In genomic region chr11:123103326-123103980, GRCh38 we compare ENCODE assay signal across 8 cellular contexts. TPM values are rescaled to one million over a fixed set of nuclear protein-coding genes. Genes with fewer than 3 reads are reported as not detected.
DNase-seq lines count a peak whose midpoint lies in the region; ATAC-seq, FAIRE-seq and TF ChIP-seq lines count a peak whose summit lies in the region.

No MANE protein-coding gene starts in this region.

- ATAC-seq in GM21528 (IDR thresholded peaks at IDR 0.05; ENCODE audit: low FRiP score, unreplicated experiment) = no peak

- TF ChIP-seq CTCF in bronchial epithelial cell (IDR thresholded peaks at IDR 0.05; ENCODE audit: insufficient read depth, low read length, severe bottlenecking) = peak; percentile 57

- no peak overlapping the region for H3K27ac ChIP-seq in SJSA1

- H3K9me3 ChIP-seq in SJSA1 (replicated peaks) = no peaks in the 10 kb centered on the region

- H3K36me3 ChIP-seq in SJSA1 (no peaks in the 10 kb centered on the region), bronchial epithelial cell (ENCODE audit: control insufficient read depth, insufficient read depth, low read length) (no peaks in the 10 kb centered on the region)

- H3K27me3 ChIP-seq in SJSA1 (replicated peaks) (no peaks in the 10 kb centered on the region), bronchial epithelial cell (ENCODE audit: control insufficient read depth, insufficient read depth, low read length) (no peaks in the 10 kb centered on the region)

- H3K4me3 ChIP-seq in SJSA1 = no peak overlapping the region
- no peak overlapping the region for H3K4me3 ChIP-seq in bronchial epithelial cell (ENCODE audit: low read depth, low read length)

- peak; percentile 9 for DNase-seq in activated naive CD4-positive, alpha-beta T cell treated with Interleukin-2 at 50 U/mL for 16 hours
- DNase-seq in activated naive CD4-positive, alpha-beta T cell (lab: John Stamatoyannopoulos, UW) = no peak
- DNase-seq in MV-4-11 (lab: John Stamatoyannopoulos, UW) = peak; percentile 56
- peak; percentile 44 to 58 for DNase-seq in SJSA1 (ENCODE audit: low read depth in 1 of 2, low spot score in 2 of 2)
- DNase-seq in bronchial epithelial cell (ENCODE audit: low read depth) = peak; percentile 55
- DNase-seq in iris pigment epithelial cell (ENCODE audit: low read depth) = peak; percentile 57
- DNase-seq in stimulated activated CD4-positive, alpha-beta T cell treated with anti-CD3 and anti-CD28 coated beads, Interleukin-4, amount 100 ng/mL, for 24 hours = peak; percentile 29

- H3K4me1 ChIP-seq in SJSA1 (replicated peaks) = no peaks in the 10 kb centered on the region

- FAIRE-seq in bronchial epithelial cell (lab: Jason Lieb, UNC) = no peak

RNA-seq across cellular contexts. Expression of gene HSPA8, which starts 41.5 kb away (rescaled TPM):
- 2,210 and 2,693 TPM in 2 replicates for total RNA-seq in SJSA1 (2014; rRNA removed; shearing (Covaris generic))
- 846 and 1,277 TPM in 2 replicates for total RNA-seq in bronchial epithelial cell

Comparison
In these comparisons a context has a peak if more than half of its experiments do, and no peak if none do; other contexts are left out.
1. DNase-seq: peak in activated naive CD4-positive, alpha-beta T cell treated with Interleukin-2 at 50 U/mL for 16 hours (single experiment), MV-4-11 (single experiment), SJSA1 (2 of 2), bronchial epithelial cell (single experiment), iris pigment epithelial cell (single experiment) and stimulated activated CD4-positive, alpha-beta T cell treated with anti-CD3 and anti-CD28 coated beads, Interleukin-4, amount 100 ng/mL, for 24 hours (single experiment); none in activated naive CD4-positive, alpha-beta T cell (0 of 4).